1 cellular context compared by ENCODE assay signal in the genomic region with DNA sequence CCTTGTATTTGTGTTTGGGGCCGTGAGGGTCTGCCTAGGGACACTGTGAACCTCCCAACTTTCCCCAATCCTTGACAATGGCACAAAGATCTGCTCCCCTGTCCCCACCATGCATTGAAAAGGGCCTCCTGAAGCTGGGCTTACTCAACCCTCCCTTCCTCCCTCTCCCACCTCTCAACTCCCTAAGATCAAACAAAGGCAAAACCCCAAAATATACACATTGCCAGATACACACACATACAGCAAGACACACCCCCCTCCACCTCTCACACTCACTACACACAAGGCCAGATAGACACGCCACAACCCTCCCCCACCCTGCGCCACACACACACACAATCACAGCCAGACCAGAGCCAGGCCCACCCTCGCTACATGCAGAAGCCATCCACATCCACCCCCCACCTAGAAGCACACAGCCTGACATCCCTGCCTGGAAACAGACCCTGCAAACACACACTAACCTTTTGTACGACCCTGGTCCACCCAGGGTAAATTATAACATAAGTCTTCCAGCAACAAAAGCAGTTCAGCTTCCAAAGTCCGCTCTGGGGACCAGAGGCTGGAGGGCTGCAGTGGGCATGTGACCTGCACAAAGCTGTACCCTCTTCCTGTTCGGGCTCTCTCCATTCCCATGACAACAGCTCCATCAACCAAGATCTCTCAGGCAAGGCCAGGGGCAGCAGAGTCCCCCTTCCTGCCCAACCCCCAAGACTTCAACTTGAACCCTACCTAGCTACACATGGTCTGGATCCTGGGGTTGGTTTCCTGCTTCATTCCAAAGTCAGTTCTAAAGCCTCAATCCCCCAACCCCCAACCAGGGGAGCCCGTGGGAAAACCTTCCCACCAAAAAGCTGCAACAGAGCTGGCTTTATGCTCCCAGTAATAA.
TF ChIP-seq lines count a peak whose summit lies in the region.

No MANE protein-coding gene starts in this region.

TF ChIP-seq in HepG2, 621 proteins besides CTCF, POLR2A, EP300 and RAD21 (continued from another document and continues in another):
- TF ChIP-seq REST (IDR thresholded peaks at IDR 0.05; ENCODE audit: borderline replicate concordance in 1 of 2, low read depth in 1 of 2, low read length in 2 of 2) (no peak), KLF13 (CRISPR knock-in tag; IDR thresholded peaks at IDR 0.05) (no peak), MTA3 (CRISPR knock-in tag; IDR thresholded peaks at IDR 0.05) (no peak), ZNF678 (CRISPR knock-in tag; IDR thresholded peaks at IDR 0.05) (no peak), FOXA3 (CRISPR knock-in tag; IDR thresholded peaks at IDR 0.05) (peak; percentile 74), ASH2L (IDR thresholded peaks at IDR 0.05; ENCODE audit: insufficient read length, low read depth, low read length) (peak; percentile 75), FOXP1 (IDR thresholded peaks at IDR 0.05) (peak; percentile 62; the same call in 1 of the 2 replicates), FOXP1 (CRISPR knock-in tag; IDR thresholded peaks at IDR 0.05) (peak; percentile 68), ZNF205 (CRISPR knock-in tag; IDR thresholded peaks at IDR 0.05) (peak; percentile 69; the same call in 1 of the 2 replicates), STAT5B (CRISPR knock-in tag; IDR thresholded peaks at IDR 0.05) (no peak; the same call in 1 of the 2 replicates), ZFP36L2 (CRISPR knock-in tag; IDR thresholded peaks at IDR 0.05) (no peak), ATF5 (CRISPR knock-in tag; IDR thresholded peaks at IDR 0.05; ENCODE audit: low read depth) (no peak), MNT (IDR thresholded peaks at IDR 0.05) (peak; percentile 47; the same call in 1 of the 2 replicates), IRX3 (CRISPR knock-in tag; IDR thresholded peaks at IDR 0.05; ENCODE audit: borderline replicate concordance, low read depth) (peak; percentile 71; the same call in 1 of the 2 replicates), ZNF660 (CRISPR knock-in tag; IDR thresholded peaks at IDR 0.05; ENCODE audit: borderline replicate concordance, low read depth) (no peak), SRY (CRISPR knock-in tag; IDR thresholded peaks at IDR 0.05) (no peak; the same call in 1 of the 2 replicates), ZNF747 (CRISPR knock-in tag; IDR thresholded peaks at IDR 0.05; ENCODE audit: borderline replicate concordance) (peak; percentile 84; the same call in 1 of the 2 replicates), AHR (CRISPR knock-in tag; IDR thresholded peaks at IDR 0.05) (peak; percentile 71; the same call in 1 of the 2 replicates)
- TF ChIP-seq, protein P1, sequence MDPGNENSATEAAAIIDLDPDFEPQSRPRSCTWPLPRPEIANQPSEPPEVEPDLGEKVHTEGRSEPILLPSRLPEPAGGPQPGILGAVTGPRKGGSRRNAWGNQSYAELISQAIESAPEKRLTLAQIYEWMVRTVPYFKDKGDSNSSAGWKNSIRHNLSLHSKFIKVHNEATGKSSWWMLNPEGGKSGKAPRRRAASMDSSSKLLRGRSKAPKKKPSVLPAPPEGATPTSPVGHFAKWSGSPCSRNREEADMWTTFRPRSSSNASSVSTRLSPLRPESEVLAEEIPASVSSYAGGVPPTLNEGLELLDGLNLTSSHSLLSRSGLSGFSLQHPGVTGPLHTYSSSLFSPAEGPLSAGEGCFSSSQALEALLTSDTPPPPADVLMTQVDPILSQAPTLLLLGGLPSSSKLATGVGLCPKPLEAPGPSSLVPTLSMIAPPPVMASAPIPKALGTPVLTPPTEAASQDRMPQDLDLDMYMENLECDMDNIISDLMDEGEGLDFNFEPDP (CRISPR knock-in tag; conservative IDR thresholded peaks at IDR 0.05) = no peak
- TF ChIP-seq, protein P2, sequence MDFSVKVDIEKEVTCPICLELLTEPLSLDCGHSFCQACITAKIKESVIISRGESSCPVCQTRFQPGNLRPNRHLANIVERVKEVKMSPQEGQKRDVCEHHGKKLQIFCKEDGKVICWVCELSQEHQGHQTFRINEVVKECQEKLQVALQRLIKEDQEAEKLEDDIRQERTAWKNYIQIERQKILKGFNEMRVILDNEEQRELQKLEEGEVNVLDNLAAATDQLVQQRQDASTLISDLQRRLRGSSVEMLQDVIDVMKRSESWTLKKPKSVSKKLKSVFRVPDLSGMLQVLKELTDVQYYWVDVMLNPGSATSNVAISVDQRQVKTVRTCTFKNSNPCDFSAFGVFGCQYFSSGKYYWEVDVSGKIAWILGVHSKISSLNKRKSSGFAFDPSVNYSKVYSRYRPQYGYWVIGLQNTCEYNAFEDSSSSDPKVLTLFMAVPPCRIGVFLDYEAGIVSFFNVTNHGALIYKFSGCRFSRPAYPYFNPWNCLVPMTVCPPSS (IDR thresholded peaks at IDR 0.05) = no peak
- TF ChIP-seq, protein P3, sequence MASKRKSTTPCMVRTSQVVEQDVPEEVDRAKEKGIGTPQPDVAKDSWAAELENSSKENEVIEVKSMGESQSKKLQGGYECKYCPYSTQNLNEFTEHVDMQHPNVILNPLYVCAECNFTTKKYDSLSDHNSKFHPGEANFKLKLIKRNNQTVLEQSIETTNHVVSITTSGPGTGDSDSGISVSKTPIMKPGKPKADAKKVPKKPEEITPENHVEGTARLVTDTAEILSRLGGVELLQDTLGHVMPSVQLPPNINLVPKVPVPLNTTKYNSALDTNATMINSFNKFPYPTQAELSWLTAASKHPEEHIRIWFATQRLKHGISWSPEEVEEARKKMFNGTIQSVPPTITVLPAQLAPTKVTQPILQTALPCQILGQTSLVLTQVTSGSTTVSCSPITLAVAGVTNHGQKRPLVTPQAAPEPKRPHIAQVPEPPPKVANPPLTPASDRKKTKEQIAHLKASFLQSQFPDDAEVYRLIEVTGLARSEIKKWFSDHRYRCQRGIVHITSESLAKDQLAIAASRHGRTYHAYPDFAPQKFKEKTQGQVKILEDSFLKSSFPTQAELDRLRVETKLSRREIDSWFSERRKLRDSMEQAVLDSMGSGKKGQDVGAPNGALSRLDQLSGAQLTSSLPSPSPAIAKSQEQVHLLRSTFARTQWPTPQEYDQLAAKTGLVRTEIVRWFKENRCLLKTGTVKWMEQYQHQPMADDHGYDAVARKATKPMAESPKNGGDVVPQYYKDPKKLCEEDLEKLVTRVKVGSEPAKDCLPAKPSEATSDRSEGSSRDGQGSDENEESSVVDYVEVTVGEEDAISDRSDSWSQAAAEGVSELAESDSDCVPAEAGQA (IDR thresholded peaks at IDR 0.05; ENCODE audit: low read depth) = no peak
- TF ChIP-seq, protein P3 (CRISPR knock-in tag; IDR thresholded peaks at IDR 0.05; ENCODE audit: borderline replicate concordance) = no peak; the same call in 1 of the 2 replicates
- TF ChIP-seq, protein P4, sequence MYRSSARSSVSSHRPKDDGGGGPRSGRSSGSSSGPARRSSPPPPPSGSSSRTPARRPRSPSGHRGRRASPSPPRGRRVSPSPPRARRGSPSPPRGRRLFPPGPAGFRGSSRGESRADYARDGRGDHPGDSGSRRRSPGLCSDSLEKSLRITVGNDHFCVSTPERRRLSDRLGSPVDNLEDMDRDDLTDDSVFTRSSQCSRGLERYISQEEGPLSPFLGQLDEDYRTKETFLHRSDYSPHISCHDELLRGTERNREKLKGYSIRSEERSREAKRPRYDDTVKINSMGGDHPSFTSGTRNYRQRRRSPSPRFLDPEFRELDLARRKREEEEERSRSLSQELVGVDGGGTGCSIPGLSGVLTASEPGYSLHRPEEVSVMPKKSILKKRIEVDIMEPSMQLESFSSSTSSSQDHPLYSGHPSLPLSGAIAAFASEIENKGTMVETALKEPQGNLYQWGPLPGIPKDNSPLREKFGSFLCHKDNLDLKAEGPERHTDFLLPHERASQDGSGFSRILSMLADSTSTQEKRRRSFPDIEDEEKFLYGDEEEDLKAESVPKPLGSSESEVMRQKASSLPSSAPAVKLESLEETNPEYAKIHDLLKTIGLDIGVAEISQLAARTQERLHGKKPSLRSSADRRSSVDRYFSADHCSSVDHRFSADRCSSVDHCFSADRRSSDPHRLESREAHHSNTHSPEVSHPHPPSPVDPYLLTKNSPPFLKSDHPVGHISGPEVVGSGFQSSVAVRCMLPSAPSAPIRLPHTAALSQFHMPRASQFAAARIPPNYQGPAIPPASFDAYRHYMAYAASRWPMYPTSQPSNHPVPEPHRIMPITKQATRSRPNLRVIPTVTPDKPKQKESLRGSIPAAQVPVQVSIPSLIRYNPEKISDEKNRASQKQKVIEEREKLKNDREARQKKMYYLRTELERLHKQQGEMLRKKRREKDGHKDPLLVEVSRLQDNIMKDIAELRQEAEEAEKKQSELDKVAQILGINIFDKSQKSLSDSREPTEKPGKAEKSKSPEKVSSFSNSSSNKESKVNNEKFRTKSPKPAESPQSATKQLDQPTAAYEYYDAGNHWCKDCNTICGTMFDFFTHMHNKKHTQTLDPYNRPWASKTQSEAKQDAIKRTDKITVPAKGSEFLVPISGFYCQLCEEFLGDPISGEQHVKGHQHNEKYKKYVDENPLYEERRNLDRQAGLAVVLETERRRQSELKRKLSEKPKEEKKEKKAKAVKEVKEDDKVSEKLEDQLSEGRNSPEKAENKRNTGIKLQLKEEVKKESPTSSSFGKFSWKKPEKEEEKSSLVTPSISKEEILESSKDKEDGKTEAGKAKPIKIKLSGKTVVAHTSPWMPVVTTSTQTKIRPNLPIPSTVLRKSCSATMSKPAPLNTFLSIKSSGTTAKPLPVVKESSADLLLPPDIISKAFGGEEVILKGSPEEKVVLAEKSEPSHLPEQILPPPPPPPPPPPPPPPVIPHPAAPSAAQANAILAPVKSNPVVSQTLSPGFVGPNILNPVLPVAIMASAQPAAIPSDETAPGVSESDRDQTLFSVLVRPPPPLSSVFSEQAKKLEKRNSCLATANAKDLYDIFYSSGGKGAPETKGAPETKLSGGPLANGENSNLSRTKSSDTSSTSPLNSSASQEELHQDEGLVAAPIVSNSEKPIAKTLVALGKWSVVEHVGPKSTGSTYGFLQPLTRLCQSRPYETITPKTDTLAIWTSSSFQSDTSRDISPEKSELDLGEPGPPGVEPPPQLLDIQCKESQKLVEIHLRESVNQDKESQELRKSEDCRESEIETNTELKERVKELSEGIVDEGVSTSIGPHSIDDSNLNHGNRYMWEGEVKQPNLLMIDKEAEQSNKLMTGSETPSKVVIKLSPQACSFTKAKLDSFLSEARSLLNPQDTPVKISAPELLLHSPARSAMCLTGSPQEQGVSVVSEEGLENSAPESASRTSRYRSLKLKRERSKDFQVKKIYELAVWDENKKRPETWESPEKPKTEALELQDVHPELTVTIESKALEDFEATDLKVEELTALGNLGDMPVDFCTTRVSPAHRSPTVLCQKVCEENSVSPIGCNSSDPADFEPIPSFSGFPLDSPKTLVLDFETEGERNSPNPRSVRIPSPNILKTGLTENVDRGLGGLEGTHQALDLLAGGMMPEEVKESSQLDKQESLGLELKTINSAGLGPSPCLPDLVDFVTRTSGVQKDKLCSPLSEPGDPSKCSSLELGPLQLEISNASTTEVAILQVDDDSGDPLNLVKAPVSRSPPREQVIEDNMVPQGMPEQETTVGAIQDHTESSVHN (CRISPR knock-in tag; IDR thresholded peaks at IDR 0.05) = no peak
